8 cellular contexts compared by ENCODE assay signal in genomic region chr5:124453221-124454032, GRCh38.
A peak's percentile ranks its signal among the peaks of the same experiment; 100 is the strongest.
DNase-seq lines count a peak whose midpoint lies in the region; ATAC-seq, FAIRE-seq and TF ChIP-seq lines count a peak whose summit lies in the region.

No MANE protein-coding gene starts in this region.

- H3K27me3 ChIP-seq in ovary: no peaks in the 10 kb centered on the region
- H3K27me3 ChIP-seq in endodermal cell (ENCODE audit: control insufficient read depth, insufficient read depth, low read length, poor library complexity, severe bottlenecking): no peaks in the 10 kb centered on the region

- WGBS in ovary, 3 donors: 53 to 77% (median 61%) methylated on average over 5 of the region's 5 CpGs
- 91 to 98% methylated on average over 5 of the region's 5 CpGs for WGBS in endodermal cell (ENCODE audit: insufficient coverage in 1 of 2, insufficient read length in 1 of 2), 2 experiments

- no peaks in the 10 kb centered on the region for H3K27me3 Mint-ChIP-seq in endodermal cell (ENCODE audit: insufficient read depth)

- H3K4me1 ChIP-seq in ovary (ENCODE audit: insufficient read depth): no peaks in the 10 kb centered on the region
- H3K4me1 ChIP-seq in endodermal cell (ENCODE audit: control insufficient read depth, insufficient read depth, low read length): peaks cover 4% of the 10 kb centered on the region

- H3K4me1 Mint-ChIP-seq in endodermal cell: peaks cover 27% of the 10 kb centered on the region

- H3K4me3 Mint-ChIP-seq in endodermal cell: no peak overlapping the region

- no peak for TF ChIP-seq EP300 in ovary (IDR thresholded peaks at IDR 0.05)

- peak; percentile 75 for DNase-seq in LHCN-M2 (ENCODE audit: low read depth)
- DNase-seq in fibroblast of pulmonary artery (ENCODE audit: low read depth): peak; percentile 30
- DNase-seq in inferior parietal cortex (ENCODE audit: extremely low spot score): no peak
- no peak for DNase-seq in ovary
- no peak for DNase-seq in D721Med (ENCODE audit: insufficient read length, low spot score)
- no peak for DNase-seq in endodermal cell

- H3K9ac ChIP-seq in endodermal cell (ENCODE audit: extremely low read depth, low read length, poor library complexity, severe bottlenecking): no peak overlapping the region

- H3K4me3 ChIP-seq in fibroblast of pulmonary artery (replicated peaks; ENCODE audit: low read depth, low read length) (no peak overlapping the region), ovary (no peak overlapping the region), endodermal cell (ENCODE audit: low read length) (no peak overlapping the region)

- no peak for TF ChIP-seq POLR2A in ovary (IDR thresholded peaks at IDR 0.05)

- H3K36me3 ChIP-seq in ovary (no peaks in the 10 kb centered on the region), endodermal cell (ENCODE audit: control insufficient read depth, insufficient read depth, low read length) (no peaks in the 10 kb centered on the region)

- H3K36me3 Mint-ChIP-seq in endodermal cell (ENCODE audit: low read depth): no peaks in the 10 kb centered on the region

- peak; percentile 97 for ATAC-seq in GM18498 (IDR thresholded peaks at IDR 0.05; ENCODE audit: unreplicated experiment)
- ATAC-seq in GM21786 (IDR thresholded peaks at IDR 0.05; ENCODE audit: unreplicated experiment): peak; percentile 96

- H3K9me3 ChIP-seq in ovary (no peaks in the 10 kb centered on the region), endodermal cell (ENCODE audit: control insufficient read depth, low read length) (no peaks in the 10 kb centered on the region)

- no peak overlapping the region for H3K27ac ChIP-seq in ovary
- no peak overlapping the region for H3K27ac ChIP-seq in endodermal cell (ENCODE audit: low read depth, low read length)

- H3K27ac Mint-ChIP-seq in endodermal cell: no peak overlapping the region

- no peak for FAIRE-seq in D721Med (lab: Jason Lieb, UNC)

- no peak for TF ChIP-seq CTCF in fibroblast of pulmonary artery (IDR thresholded peaks at IDR 0.05; ENCODE audit: low read length, missing control alignments)
- TF ChIP-seq CTCF in ovary (IDR thresholded peaks at IDR 0.05): no peak
- TF ChIP-seq CTCF in D721Med (IDR thresholded peaks at IDR 0.05; ENCODE audit: insufficient read depth, missing control alignments): no peak
- no peak for TF ChIP-seq CTCF in endodermal cell (conservative IDR thresholded peaks at IDR 0.05)

- intact Hi-C loops in ovary (cut with DNase I): no loop called here

- H3K9me3 Mint-ChIP-seq in endodermal cell: no peaks in the 10 kb centered on the region

Comparison
In these comparisons a context has a peak if more than half of its experiments do, and no peak if none do; other contexts are left out.
1. DNase-seq: peak in LHCN-M2 (single experiment) and fibroblast of pulmonary artery (single experiment); none in inferior parietal cortex (single experiment), ovary (0 of 5), D721Med (single experiment) and endodermal cell (single experiment).